In genomic region chr3:115399751-115400150, GRCh38 we compare ENCODE assay signal across 31 cellular contexts.
DNase-seq lines count a peak whose midpoint lies in the region; ATAC-seq and TF ChIP-seq lines count a peak whose summit lies in the region.
"Had no signal": no experiment of that assay in that cellular context is flagged by ENCODE, and none has a peak within 500 bp of the region (broad histone marks: within the 10 kb centered on the region; RNA-seq: fewer than 3 reads in every experiment).

No MANE protein-coding gene starts in this region.

- no peak overlapping the region for H4K91ac ChIP-seq in IMR-90 (ENCODE audit: insufficient read depth, low read depth, low read length)

- H3K9me3 ChIP-seq in IMR-90 (ENCODE audit: control insufficient read depth, insufficient read depth, low read length) (no peaks in the 10 kb centered on the region), tibial artery (no peaks in the 10 kb centered on the region), Karpas-422 (ENCODE audit: low read length) (no peaks in the 10 kb centered on the region)
- H3K9me3 ChIP-seq: left lung, MG63, neutrophil, Peyer's patch, sigmoid colon had no signal

- no peak overlapping the region for H3K18ac ChIP-seq in IMR-90 (ENCODE audit: low read depth, low read length)

- no peaks in the 10 kb centered on the region for H3K9me3 Mint-ChIP-seq in brain
- no peaks in the 10 kb centered on the region for H3K9me3 Mint-ChIP-seq in mesothelial cell of epicardium
- H3K9me3 Mint-ChIP-seq: activated B cell treated with CpG ODN at 0.5 μM for 24 hours; activated CD4-positive, alpha-beta T cell treated with anti-CD3 and anti-CD28 coated beads, Interleukin-2, amount 10 ng/mL, durations not matched to agents 7 days and 5 days; activated T-cell treated with anti-CD3 and anti-CD28 coated beads, Interleukin-2, amount 50 U/mL, for 24 hours; HFFc6; memory B cell had no signal

- H3K9ac ChIP-seq in IMR-90 (ENCODE audit: low read depth, low read length) = no peak overlapping the region
- H3K9ac ChIP-seq in Karpas-422 (ENCODE audit: low read length) = no peak overlapping the region

- DNase-seq in IMR-90 (no peak), mesothelial cell of epicardium (ENCODE audit: low spot score in 2 of 2, unreplicated experiment in 2 of 2) (no peak), tibial artery (no peak), Karpas-422 (no peak), GM19238 (ENCODE audit: insufficient read length, low spot score) (no peak), NOMO-1 treated with dmso at 0.1 percent for 144 hours (lab: John Stamatoyannopoulos, UW; ENCODE audit: unreplicated experiment) (no peak)
- DNase-seq: activated B cell treated with CpG ODN at 0.5 μM for 24 hours; activated CD4-positive, alpha-beta T cell treated with anti-CD3 and anti-CD28 coated beads, Interleukin-2, amount 10 ng/mL, durations not matched to agents 7 days and 5 days; activated effector memory CD4-positive, alpha-beta T cell treated with anti-CD3 and anti-CD28 coated beads, Interleukin-2, amount 50 U/mL, for 16 hours; activated T-cell treated with anti-CD3 and anti-CD28 coated beads, Interleukin-2, amount 50 U/mL, for 24 hours; effector CD8-positive, alpha-beta T cell; GDM1; HFFc6; KBM-7; left lung; MG63; NCI-H1105; NCI-H2029; NCI-H526; Peyer's patch; sigmoid colon; stimulated activated CD4-positive, alpha-beta T cell treated with anti-CD3 and anti-CD28 coated beads, Interleukin-4, amount 100 ng/mL, for 24 hours; T1000; trophoblast cell had no signal

- intact Hi-C loops in IMR-90 (cut with micrococcal nuclease) = no loop called here
- intact Hi-C loops in tibial artery (cut with DNase I; ENCODE audit: low total_unique reads) = no loop called here

- no peak for TF ChIP-seq CTCF in IMR-90 (conservative IDR thresholded peaks at IDR 0.05; ENCODE audit: low read depth, low read length)
- TF ChIP-seq CTCF in brain (conservative IDR thresholded peaks at IDR 0.05) = no peak
- TF ChIP-seq CTCF in mesothelial cell of epicardium (IDR thresholded peaks at IDR 0.05; ENCODE audit: unreplicated experiment) = no peak
- TF ChIP-seq CTCF in tibial artery (IDR thresholded peaks at IDR 0.05) = no peak

- H3K4me1 Mint-ChIP-seq in brain = peaks cover 44% of the 10 kb centered on the region
- H3K4me1 Mint-ChIP-seq in mesothelial cell of epicardium = peaks cover 5% of the 10 kb centered on the region
- H3K4me1 Mint-ChIP-seq: activated B cell treated with CpG ODN at 0.5 μM for 24 hours; activated CD4-positive, alpha-beta T cell treated with anti-CD3 and anti-CD28 coated beads, Interleukin-2, amount 10 ng/mL, durations not matched to agents 7 days and 5 days; CD14-positive monocyte; memory B cell had no signal

- no peak overlapping the region for H4K8ac ChIP-seq in IMR-90 (ENCODE audit: low read depth in 2 of 2, low read length in 2 of 2)

- H3K23ac ChIP-seq in IMR-90 (ENCODE audit: low read depth, low read length) = no peak overlapping the region

- H2AFZ ChIP-seq in IMR-90 (replicated peaks; ENCODE audit: low read length, poor library complexity) = no peak overlapping the region
- H2AFZ ChIP-seq in Karpas-422 (ENCODE audit: low read length) = no peak overlapping the region

- H2BK120ac ChIP-seq in IMR-90 (ENCODE audit: low read depth, low read length) = no peak overlapping the region

- no TSS peak for BruUV-seq in IMR-90 (replicated peaks; lab: Mats Ljungman, UMichigan)

- H3K36me3 ChIP-seq in IMR-90 (ENCODE audit: control insufficient read depth, insufficient read depth, low read length) = no peaks in the 10 kb centered on the region
- no peaks in the 10 kb centered on the region for H3K36me3 ChIP-seq in tibial artery
- H3K36me3 ChIP-seq in Karpas-422 (ENCODE audit: insufficient read depth, low read length) = no peaks in the 10 kb centered on the region
- H3K36me3 ChIP-seq: left lung, MG63, neutrophil, Peyer's patch, sigmoid colon had no signal

- no peak overlapping the region for H3K14ac ChIP-seq in IMR-90 (replicated peaks; ENCODE audit: low read depth, low read length)

- H3K27me3 Mint-ChIP-seq in brain (no peaks in the 10 kb centered on the region), mesothelial cell of epicardium (ENCODE audit: low read depth) (no peaks in the 10 kb centered on the region)
- H3K27me3 Mint-ChIP-seq: activated CD4-positive, alpha-beta T cell treated with anti-CD3 and anti-CD28 coated beads, Interleukin-2, amount 10 ng/mL, durations not matched to agents 7 days and 5 days; activated naive CD8-positive, alpha-beta T cell; activated T-cell treated with anti-CD3 and anti-CD28 coated beads, Interleukin-2, amount 50 U/mL, for 24 hours; progenitor cell of endocrine pancreas had no signal

- CTCF ChIA-PET in IMR-90 (lab: Yijun Ruan, JAX) = no interaction called here

- H3K27ac Mint-ChIP-seq in brain = peak overlapping the region in 3 of 5 experiments; percentile 2 to 92 (median 84)
- peak overlapping the region; percentile 1 for H3K27ac Mint-ChIP-seq in mesothelial cell of epicardium
- H3K27ac Mint-ChIP-seq: activated B cell treated with CpG ODN at 0.5 μM for 24 hours; activated CD4-positive, alpha-beta T cell treated with anti-CD3 and anti-CD28 coated beads, Interleukin-2, amount 10 ng/mL, durations not matched to agents 7 days and 5 days; activated naive CD8-positive, alpha-beta T cell; activated T-cell treated with anti-CD3 and anti-CD28 coated beads, Interleukin-2, amount 50 U/mL, for 24 hours; HFFc6; memory B cell; progenitor cell of endocrine pancreas had no signal

- no peak overlapping the region for H2BK5ac ChIP-seq in IMR-90 (ENCODE audit: low read depth, low read length, poor library complexity, severe bottlenecking)

- H4K20me1 ChIP-seq in IMR-90 (ENCODE audit: insufficient read depth, low read length) = no peaks in the 10 kb centered on the region
- no peaks in the 10 kb centered on the region for H4K20me1 ChIP-seq in Karpas-422 (ENCODE audit: insufficient read depth, low read depth, low read length)

- H2AK5ac ChIP-seq in IMR-90 (ENCODE audit: low read depth, low read length) = no peak overlapping the region

- H3K4me1 ChIP-seq in IMR-90 (ENCODE audit: control insufficient read depth, insufficient read depth, low read length) (peaks cover 9% of the 10 kb centered on the region), tibial artery (peaks cover 0 to 31% (median 6%) of the 10 kb centered on the region in 4 donors), Karpas-422 (ENCODE audit: low read length) (no peaks in the 10 kb centered on the region)
- H3K4me1 ChIP-seq: left lung, Peyer's patch, sigmoid colon had no signal

- no peak overlapping the region for H2AK9ac ChIP-seq in IMR-90 (replicated peaks; ENCODE audit: low read depth, low read length, poor library complexity)

- no peak overlapping the region for H3K27ac ChIP-seq in IMR-90 (ENCODE audit: insufficient read depth, low read length)
- peak overlapping the region; percentile 46 to 74 for H3K27ac ChIP-seq in tibial artery
- H3K27ac ChIP-seq in Karpas-422 (ENCODE audit: low read length) = no peak overlapping the region
- H3K27ac ChIP-seq: epithelial cell of prostate, left lung, neutrophil, Peyer's patch, sigmoid colon had no signal

- H3K4me3 ChIP-seq in IMR-90 (ENCODE audit: insufficient read depth, low read depth, low read length) (no peak overlapping the region), tibial artery (no peak overlapping the region), Karpas-422 (ENCODE audit: low read length) (no peak overlapping the region)
- H3K4me3 ChIP-seq: left lung, MG63, Peyer's patch, sigmoid colon had no signal

- H3K79me2 ChIP-seq in Karpas-422 (ENCODE audit: low read length) = no peaks in the 10 kb centered on the region

- H3K4me2 ChIP-seq in IMR-90 (ENCODE audit: low read depth, low read length) = no peak overlapping the region
- no peak overlapping the region for H3K4me2 ChIP-seq in Karpas-422 (ENCODE audit: low read depth, low read length, poor library complexity, severe bottlenecking)

- no CpG with 5 or more reads among the region's 4 CpGs for WGBS in IMR-90 (ENCODE audit: extremely low coverage in 2 of 2, insufficient read length in 1 of 2), 2 experiments

- TF ChIP-seq RAD21 in IMR-90 (IDR thresholded peaks at IDR 0.05; ENCODE audit: low read length) = no peak

- no peaks in the 10 kb centered on the region; the same call in 1 of the 2 replicates for H3K9me1 ChIP-seq in IMR-90 (ENCODE audit: insufficient read depth, low read length)

- H3K79me1 ChIP-seq in IMR-90 (ENCODE audit: low read depth in 1 of 2, low read length in 2 of 2) = no peaks in the 10 kb centered on the region

- no peaks in the 10 kb centered on the region for H3K36me3 Mint-ChIP-seq in brain
- H3K36me3 Mint-ChIP-seq in mesothelial cell of epicardium = no peaks in the 10 kb centered on the region
- H3K36me3 Mint-ChIP-seq: CD14-positive monocyte, memory B cell had no signal

- ATAC-seq in IMR-90 (ENCODE audit: low read depth) = no peak
- ATAC-seq: left lung had no signal

- no peak overlapping the region for H4K5ac ChIP-seq in IMR-90 (ENCODE audit: low read depth, low read length)

- H3K9me2 ChIP-seq in Karpas-422 (replicated peaks; ENCODE audit: insufficient read depth, low read length) = no peaks in the 10 kb centered on the region

- H3K27me3 ChIP-seq in IMR-90 (ENCODE audit: control insufficient read depth, insufficient read depth, low read length) (no peaks in the 10 kb centered on the region), tibial artery (no peaks in the 10 kb centered on the region), Karpas-422 (ENCODE audit: low read length) (no peaks in the 10 kb centered on the region)
- H3K27me3 ChIP-seq: left lung, MG63, neutrophil, Peyer's patch, sigmoid colon had no signal

- POLR2A ChIA-PET in IMR-90 (lab: Charles Lee; ENCODE audit: unreplicated experiment) = no interaction called here

- no peak overlapping the region for H2BK20ac ChIP-seq in IMR-90 (ENCODE audit: low read depth, low read length)

- dilution Hi-C loops in IMR-90 (cut with HindIII; ENCODE audit: low sequenced_read_pairs, unreplicated experiment) = no loop called here

- in situ Hi-C loops in IMR-90 (cut with MboI; ENCODE audit: low sequenced_read_pairs) = no loop called here

- H3K4me3 Mint-ChIP-seq in brain (peak overlapping the region in 2 of 5 experiments; percentile 4 to 31), mesothelial cell of epicardium (no peak overlapping the region)
- H3K4me3 Mint-ChIP-seq: activated B cell treated with CpG ODN at 0.5 μM for 24 hours; activated CD4-positive, alpha-beta T cell treated with anti-CD3 and anti-CD28 coated beads, Interleukin-2, amount 10 ng/mL, durations not matched to agents 7 days and 5 days; activated naive CD8-positive, alpha-beta T cell; activated T-cell treated with anti-CD3 and anti-CD28 coated beads, Interleukin-2, amount 50 U/mL, for 24 hours; CD14-positive monocyte; HFFc6; memory B cell had no signal

- no peak overlapping the region for H3K4ac ChIP-seq in IMR-90 (ENCODE audit: low read depth, low read length)

- no peak for TF ChIP-seq POLR2A in IMR-90 (IDR thresholded peaks at IDR 0.05; ENCODE audit: low read depth, low read length)

- no peak overlapping the region for H3K56ac ChIP-seq in IMR-90 (ENCODE audit: extremely low read depth, insufficient read depth, low read length)

- H2BK15ac ChIP-seq in IMR-90 (ENCODE audit: low read depth, low read length) = no peak overlapping the region

TF ChIP-seq in IMR-90, 13 proteins besides CTCF, POLR2A, EP300 and RAD21:
- no peak for TF ChIP-seq MXI1 (IDR thresholded peaks at IDR 0.05; ENCODE audit: borderline replicate concordance, low read depth, low read length)
- TF ChIP-seq CEBPB (IDR thresholded peaks at IDR 0.05; ENCODE audit: low read depth, low read length) = peak; percentile 35; the same call in 1 of the 2 replicates

Comparison
In these comparisons a context has a peak if more than half of its experiments do, and no peak if none do; other contexts are left out.
1. H3K27ac ChIP-seq: peak in tibial artery (2 of 2); none in IMR-90 (single experiment) and Karpas-422 (single experiment).